ENCODE assay signal across 15 cellular contexts in the genomic region with DNA sequence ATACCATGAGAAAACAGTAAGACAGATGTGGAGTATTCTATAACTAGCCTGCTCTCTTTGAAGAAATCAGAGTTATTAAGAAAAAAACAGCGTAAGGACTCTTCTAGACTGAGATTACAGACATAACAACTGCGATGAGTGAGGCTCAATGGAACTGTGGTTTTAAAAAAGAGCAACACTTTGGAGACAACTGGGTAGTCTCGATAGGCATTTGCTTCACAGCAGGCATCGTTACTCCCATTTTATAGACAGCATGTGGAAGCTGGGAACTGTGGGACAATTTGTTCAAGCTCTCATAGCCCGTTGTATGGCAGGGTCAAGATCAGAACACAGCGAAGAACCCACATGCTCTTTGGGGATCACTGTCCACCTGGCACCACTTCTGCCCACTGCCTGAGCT. TPM values are rescaled to one million over a fixed set of nuclear protein-coding genes. Genes with fewer than 3 reads are reported as not detected.
DNase-seq lines count a peak whose midpoint lies in the region; ATAC-seq, FAIRE-seq and TF ChIP-seq lines count a peak whose summit lies in the region.
"Had no signal": no experiment of that assay in that cellular context is flagged by ENCODE, and none has a peak within 500 bp of the region (broad histone marks: within the 10 kb centered on the region; RNA-seq: fewer than 3 reads in every experiment).

No MANE protein-coding gene starts in this region.

- no peak overlapping the region for H3K4me3 ChIP-seq in HepG2 (replicated peaks in 1 of 3; ENCODE audit: insufficient read depth in 1 of 3, low read depth in 2 of 3, low read length in 3 of 3)
- H3K4me3 ChIP-seq in right lobe of liver: no peak overlapping the region

- in situ Hi-C loops in HepG2 (cut with HindIII; ENCODE audit: extremely low pct_ligation_motif_present, low pct_unique_long_range_greater_than_20kb): no loop called here

- TF ChIP-seq EP300 in HepG2 (IDR thresholded peaks at IDR 0.05; ENCODE audit: low read depth in 2 of 2, low read length in 2 of 2) (no peak), HepG2 (CRISPR knock-in tag; IDR thresholded peaks at IDR 0.05; ENCODE audit: borderline replicate concordance) (no peak)

- no peaks in the 10 kb centered on the region for H3K9me3 ChIP-seq in HepG2 (ENCODE audit: low read length)
- no peaks in the 10 kb centered on the region for H3K9me3 ChIP-seq in right lobe of liver

- POLR2A ChIA-PET in HepG2 (lab: Yijun Ruan, JAX): no interaction called here

- no peaks in the 10 kb centered on the region for H3K9me3 Mint-ChIP-seq in activated naive CD8-positive, alpha-beta T cell (ENCODE audit: low read depth)
- no peaks in the 10 kb centered on the region for H3K9me3 Mint-ChIP-seq in natural killer cell

- FAIRE-seq in HepG2 (lab: Jason Lieb, UNC) (no peak), RCC 7860 (lab: Jason Lieb, UNC) (no peak)

- H3K36me3 ChIP-seq in HepG2 (replicated peaks in 1 of 2; ENCODE audit: control insufficient read depth in 1 of 2, insufficient read depth in 2 of 2, low read length in 2 of 2): peaks cover 11 to 48% of the 10 kb centered on the region in 2 experiments
- no peaks in the 10 kb centered on the region for H3K36me3 ChIP-seq in right lobe of liver

- H3K36me3 Mint-ChIP-seq in activated naive CD8-positive, alpha-beta T cell: no peaks in the 10 kb centered on the region
- no peaks in the 10 kb centered on the region for H3K36me3 Mint-ChIP-seq in natural killer cell

- H3K4me3 Mint-ChIP-seq in activated naive CD8-positive, alpha-beta T cell: peak overlapping the region; percentile 96
- peak overlapping the region; percentile 54 for H3K4me3 Mint-ChIP-seq in natural killer cell

- TF ChIP-seq POLR2A in HepG2 (IDR thresholded peaks at IDR 0.05; ENCODE audit: insufficient read depth in 1 of 2, low read depth in 2 of 2, low read length in 2 of 2) (no peak), right lobe of liver (IDR thresholded peaks at IDR 0.05) (no peak)

- WGBS in HepG2 (ENCODE audit: low lambda C conversion rate): 78% methylated on average over 6 of the region's 6 CpGs
- WGBS in right lobe of liver (ENCODE audit: insufficient coverage, low coverage, low lambda C conversion rate, missing lambda C conversion rate): 56% methylated on average over 4 of the region's 6 CpGs

- no peaks in the 10 kb centered on the region for H3K27me3 Mint-ChIP-seq in activated naive CD8-positive, alpha-beta T cell
- H3K27me3 Mint-ChIP-seq in natural killer cell (ENCODE audit: low read depth in 2 of 2): no peaks in the 10 kb centered on the region

- ATAC-seq in HepG2 (no peak), right lobe of liver (no peak), natural killer cell (no peak)

- TF ChIP-seq CTCF in HepG2 (CRISPR knock-in tag; IDR thresholded peaks at IDR 0.05): no peak
- no peak for TF ChIP-seq CTCF in right lobe of liver (IDR thresholded peaks at IDR 0.05)
- no peak for TF ChIP-seq CTCF in natural killer cell (IDR thresholded peaks at IDR 0.05)

- DNase-seq in HepG2 (ENCODE audit: low spot score) (no peak), right lobe of liver (no peak), natural killer cell (no peak), 8988T (no peak), NCI-H2171 treated with DMSO at 0.1 percent for 48 hours (lab: John Stamatoyannopoulos, UW) (no peak), superior temporal gyrus (ENCODE audit: extremely low spot score) (no peak), RCC 7860 (ENCODE audit: low spot score) (no peak)
- DNase-seq: activated CD4-positive, alpha-beta T cell treated with anti-CD3 and anti-CD28 coated beads for 1 hour; anterior cingulate cortex; mammary epithelial cell; NCI-H1048; NCI-H510A treated with DMSO at 0.1 percent for 48 hours; retina had no signal

- no peaks in the 10 kb centered on the region; a peak in 1 of 5 replicates for H3K27me3 ChIP-seq in HepG2 (ENCODE audit: control insufficient read depth in 1 of 2, insufficient read depth in 2 of 2, low read length in 2 of 2)
- no peaks in the 10 kb centered on the region for H3K27me3 ChIP-seq in right lobe of liver

- H3K27ac Mint-ChIP-seq in activated naive CD8-positive, alpha-beta T cell: peak overlapping the region; percentile 91
- H3K27ac Mint-ChIP-seq in natural killer cell: peak overlapping the region; percentile 70 to 84

- CTCF ChIA-PET in HepG2 (lab: Yijun Ruan, JAX; ENCODE audit: low intra/inter-chr PET ratio, low total read pairs): no interaction called here

- intact Hi-C loops in HepG2 (cut with micrococcal nuclease; ENCODE audit: unreplicated experiment): no loop called here
- intact Hi-C loops in right lobe of liver (cut with DNase I): loop anchor here in 1 of 2 donors (10.0 kb wide), 1 partner anchor 63 kb away; the partner anchor contains the start of gene SDCBP2
- intact Hi-C loops in natural killer cell (cut with micrococcal nuclease): no loop called here

- no peak overlapping the region for H3K9ac ChIP-seq in HepG2 (ENCODE audit: insufficient read depth, low read depth, low read length)

- no peak overlapping the region for H3K4me2 ChIP-seq in HepG2 (ENCODE audit: low read depth, low read length)

- peaks cover 78% of the 10 kb centered on the region for H4K20me1 ChIP-seq in HepG2 (ENCODE audit: insufficient read depth, low read length)

- H3K27ac ChIP-seq in HepG2 (ENCODE audit: extremely low read length, insufficient read depth, low read length) (no peak overlapping the region), right lobe of liver (no peak overlapping the region)
- H3K27ac ChIP-seq: C4-2B had no signal

- peaks cover 82% of the 10 kb centered on the region for H3K4me1 Mint-ChIP-seq in activated naive CD8-positive, alpha-beta T cell (ENCODE audit: low read depth)
- H3K4me1 Mint-ChIP-seq in natural killer cell: peaks cover 48 to 68% of the 10 kb centered on the region in 2 donors

- no peak overlapping the region for H2AFZ ChIP-seq in HepG2 (ENCODE audit: low read length)

- no peak for TF ChIP-seq RAD21 in HepG2 (CRISPR knock-in tag; IDR thresholded peaks at IDR 0.05)

- peaks cover 66% of the 10 kb centered on the region for H3K4me1 ChIP-seq in HepG2 (ENCODE audit: insufficient read depth, low read length)
- H3K4me1 ChIP-seq in right lobe of liver: peaks cover 0 to 47% (median 12%) of the 10 kb centered on the region in 4 donors

- BruUV-seq in HepG2 (replicated peaks; lab: Mats Ljungman, UMichigan): no TSS peak

- H3K79me2 ChIP-seq in HepG2 (ENCODE audit: insufficient read depth, low read length): peaks cover 94% of the 10 kb centered on the region

TF ChIP-seq in HepG2, 621 proteins besides CTCF, POLR2A, EP300 and RAD21 (continues in another document):
- no peak for TF ChIP-seq KAT2B (IDR thresholded peaks at IDR 0.05; ENCODE audit: borderline replicate concordance, low read depth, low read length)

RNA-seq across cellular contexts. Expression of gene FKBP1A, which starts 4.6 kb away (rescaled TPM):
- 119 and 188 TPM in 2 replicates for total RNA-seq in HepG2 (2016; rRNA removed; fragmentation: Illumina TruSeq; extraction: Trizol)
- total RNA-seq in HepG2 (2016; cell fraction: cytosol; rRNA removed; fragmentation: Illumina TruSeq; extraction: Trizol; ENCODE audit: low read depth): 32.5 and 44.9 TPM in 2 replicates
- total RNA-seq in HepG2 (2016; cell fraction: insoluble cytoplasmic fraction; rRNA removed; fragmentation: Illumina TruSeq; extraction: Trizol): 120 and 187 TPM in 2 replicates
- 119 and 132 TPM in 2 replicates for total RNA-seq in HepG2 (2016; cell fraction: membrane; rRNA removed; fragmentation: Illumina TruSeq; extraction: Trizol)
- 70.0 and 93.2 TPM in 2 replicates for total RNA-seq in HepG2 (2016; cell fraction: nucleus; rRNA removed; fragmentation: Illumina TruSeq; extraction: Trizol)
- 436 and 468 TPM in 2 replicates for polyA plus RNA-seq in HepG2 (2011; rRNA removed)
- polyA plus RNA-seq in HepG2 (2011; cell fraction: cytosol; rRNA removed): 445 and 560 TPM in 2 replicates
- 139 and 210 TPM in 2 replicates for polyA plus RNA-seq in HepG2 (2011; cell fraction: nucleus; rRNA removed)
- 286 and 329 TPM in 2 replicates for polyA plus RNA-seq in HepG2 (2012)
- polyA plus RNA-seq in HepG2 (2016; cell fraction: cytosol; fragmentation: Illumina TruSeq; extraction: Trizol; ENCODE audit: low read depth): 115 and 137 TPM in 2 replicates
- 594 and 645 TPM in 2 replicates for polyA plus RNA-seq in HepG2 (2016; cell fraction: insoluble cytoplasmic fraction; fragmentation: Illumina TruSeq; extraction: Trizol; ENCODE audit: low read depth)
- 321 and 333 TPM in 2 replicates for polyA plus RNA-seq in HepG2 (2016; cell fraction: membrane; fragmentation: Illumina TruSeq; extraction: Trizol; ENCODE audit: low read depth)
- polyA plus RNA-seq in HepG2 (2016; cell fraction: nucleus; fragmentation: Illumina TruSeq; extraction: Trizol; ENCODE audit: insufficient read depth, low read depth): 249 and 270 TPM in 2 replicates
- polyA minus RNA-seq in HepG2 (2011; rRNA and poly(A)+ RNA removed; ENCODE audit: low replicate concordance): 241 and 466 TPM in 2 replicates
- polyA minus RNA-seq in HepG2 (2011; cell fraction: cytosol; rRNA and poly(A)+ RNA removed): 119 and 130 TPM in 2 replicates
- 63.7 and 102 TPM in 2 replicates for polyA minus RNA-seq in HepG2 (2011; cell fraction: nucleus; rRNA and poly(A)+ RNA removed)
- 10 to 100 TPM; 56.9 to 86.9 (median 63.4) TPM for total RNA-seq in right lobe of liver
- 10 to 100 TPM; 74.6 to 76.4 (median 75.4) TPM for total RNA-seq in natural killer cell

RNA-seq across cellular contexts. Expression of gene SDCBP2, which starts 59.3 kb away (rescaled TPM):
- total RNA-seq in HepG2 (2016; rRNA removed; fragmentation: Illumina TruSeq; extraction: Trizol) (0.87 and 1.2 TPM in 2 replicates), right lobe of liver (10 to 100 TPM in 3 of 6 experiments, 1 to 10 TPM in 3; 2.0 to 43.3 (median 16.6) TPM), natural killer cell (1 to 10 TPM; 2.0 to 2.7 (median 2.6) TPM)
- total RNA-seq in HepG2 (2016; cell fraction: cytosol; rRNA removed; fragmentation: Illumina TruSeq; extraction: Trizol; ENCODE audit: low read depth): 0.79 and 0.91 TPM in 2 replicates
- total RNA-seq in HepG2 (2016; cell fraction: insoluble cytoplasmic fraction; rRNA removed; fragmentation: Illumina TruSeq; extraction: Trizol): 0.89 and 1.1 TPM in 2 replicates
- 0.48 and 0.93 TPM in 2 replicates for total RNA-seq in HepG2 (2016; cell fraction: membrane; rRNA removed; fragmentation: Illumina TruSeq; extraction: Trizol)
- total RNA-seq in HepG2 (2016; cell fraction: nucleus; rRNA removed; fragmentation: Illumina TruSeq; extraction: Trizol): 0.66 and 0.81 TPM in 2 replicates
- 2.4 and 2.9 TPM in 2 replicates for polyA plus RNA-seq in HepG2 (2011; rRNA removed)
- polyA plus RNA-seq in HepG2 (2011; cell fraction: cytosol; rRNA removed): 2.5 and 3.1 TPM in 2 replicates
- polyA plus RNA-seq in HepG2 (2011; cell fraction: nucleus; rRNA removed): 6.1 and 6.2 TPM in 2 replicates
- polyA plus RNA-seq in HepG2 (2012): 2.1 and 4.3 TPM in 2 replicates
- polyA plus RNA-seq in HepG2 (2016; cell fraction: cytosol; fragmentation: Illumina TruSeq; extraction: Trizol; ENCODE audit: low read depth): 0.62 and 0.94 TPM in 2 replicates
- polyA plus RNA-seq in HepG2 (2016; cell fraction: insoluble cytoplasmic fraction; fragmentation: Illumina TruSeq; extraction: Trizol; ENCODE audit: low read depth): 0.67 and 0.96 TPM in 2 replicates
- 0.65 and 0.68 TPM in 2 replicates for polyA plus RNA-seq in HepG2 (2016; cell fraction: membrane; fragmentation: Illumina TruSeq; extraction: Trizol; ENCODE audit: low read depth)
- polyA plus RNA-seq in HepG2 (2016; cell fraction: nucleus; fragmentation: Illumina TruSeq; extraction: Trizol; ENCODE audit: insufficient read depth, low read depth): 1.5 and 1.6 TPM in 2 replicates
- polyA minus RNA-seq in HepG2 (2011; rRNA and poly(A)+ RNA removed; ENCODE audit: low replicate concordance): 0.42 and 0.92 TPM in 2 replicates
- 0.62 and 0.89 TPM in 2 replicates for polyA minus RNA-seq in HepG2 (2011; cell fraction: cytosol; rRNA and poly(A)+ RNA removed)
- 0.37 and 0.64 TPM in 2 replicates for polyA minus RNA-seq in HepG2 (2011; cell fraction: nucleus; rRNA and poly(A)+ RNA removed)
